ENCODE assay signal across 14 cellular contexts in the genomic region with DNA sequence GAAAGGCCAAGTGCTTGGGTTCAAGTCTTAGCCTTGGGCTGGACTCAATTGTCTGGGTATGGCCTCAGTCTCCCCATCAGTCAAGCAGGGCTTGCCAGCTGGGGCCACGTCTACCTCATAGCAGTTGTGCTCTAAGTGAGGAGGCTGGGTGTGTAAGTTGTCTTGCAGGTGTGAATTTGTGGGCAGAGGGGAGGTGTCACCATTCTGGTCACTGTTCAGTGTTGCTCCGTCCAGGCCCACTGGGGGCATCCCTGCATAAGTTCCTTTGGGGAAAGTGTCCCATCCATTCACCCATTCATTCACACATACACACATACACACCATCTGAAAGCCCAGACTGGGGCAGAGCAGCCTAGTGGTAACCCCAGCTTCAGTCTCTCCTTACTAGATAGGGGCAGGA. TPM values are rescaled to one million over a fixed set of nuclear protein-coding genes. Genes with fewer than 3 reads are reported as not detected.
A peak's percentile ranks its signal among the peaks of the same experiment; 100 is the strongest.
DNase-seq lines count a peak whose midpoint lies in the region; ATAC-seq and TF ChIP-seq lines count a peak whose summit lies in the region.
"Had no signal": no experiment of that assay in that cellular context is flagged by ENCODE, and none has a peak within 500 bp of the region (broad histone marks: within the 10 kb centered on the region; RNA-seq: fewer than 3 reads in every experiment).

No MANE protein-coding gene starts in this region.

- H4K20me1 ChIP-seq in IMR-90 (ENCODE audit: insufficient read depth, low read length): no peaks in the 10 kb centered on the region; the same call in 1 of the 2 replicates

- H2BK20ac ChIP-seq in IMR-90 (ENCODE audit: low read depth, low read length): peak overlapping the region; percentile 63

- H4K8ac ChIP-seq in IMR-90 (ENCODE audit: low read depth in 2 of 2, low read length in 2 of 2): peak overlapping the region; percentile 64 to 80
- H4K8ac ChIP-seq in neuronal stem cell (ENCODE audit: low read depth, low read length): no peak overlapping the region

- no peak overlapping the region for H2BK12ac ChIP-seq in neuronal stem cell (ENCODE audit: low read length)

- ATAC-seq in IMR-90 (ENCODE audit: low read depth) (no peak), GM18498 (IDR thresholded peaks at IDR 0.05; ENCODE audit: unreplicated experiment) (no peak)
- ATAC-seq: naive thymus-derived CD4-positive, alpha-beta T cell; right lobe of liver had no signal

- H3K4me3 Mint-ChIP-seq in endothelial cell (ENCODE audit: unreplicated experiment): no peak overlapping the region
- H3K4me3 Mint-ChIP-seq: naive thymus-derived CD4-positive, alpha-beta T cell had no signal

- peaks cover 10% of the 10 kb centered on the region for H3K27me3 Mint-ChIP-seq in endothelial cell (ENCODE audit: unreplicated experiment)
- H3K27me3 Mint-ChIP-seq: naive thymus-derived CD4-positive, alpha-beta T cell had no signal

- peak overlapping the region; percentile 34 for H3K4ac ChIP-seq in IMR-90 (ENCODE audit: low read depth, low read length)
- H3K4ac ChIP-seq in neuronal stem cell (ENCODE audit: low read length): no peak overlapping the region

- H4K91ac ChIP-seq in IMR-90 (ENCODE audit: insufficient read depth, low read depth, low read length) (peak overlapping the region; percentile 72), neuronal stem cell (ENCODE audit: low read depth, low read length, poor library complexity) (no peak overlapping the region)

- POLR2A ChIA-PET in IMR-90 (lab: Charles Lee; ENCODE audit: unreplicated experiment): no interaction called here

- DNase-seq in IMR-90 (no peak), endothelial cell (ENCODE audit: low spot score) (no peak), neuronal stem cell (ENCODE audit: low spot score) (no peak), NCI-H226 (no peak), NK-92 (lab: John Stamatoyannopoulos, UW; ENCODE audit: unreplicated experiment) (no peak), GM20000 (ENCODE audit: low spot score) (no peak)
- DNase-seq: naive thymus-derived CD4-positive, alpha-beta T cell; NCI-H1436; OCI-M1; right lobe of liver; stimulated activated naive CD4-positive, alpha-beta T cell had no signal

- H3K9me3 ChIP-seq in IMR-90 (ENCODE audit: control insufficient read depth, insufficient read depth, low read length): no peaks in the 10 kb centered on the region
- H3K9me3 ChIP-seq in neuronal stem cell (replicated peaks in 1 of 2; ENCODE audit: control insufficient read depth in 2 of 2, insufficient read depth in 1 of 2, low read depth in 1 of 2, low read length in 2 of 2): no peaks in the 10 kb centered on the region
- H3K9me3 ChIP-seq: right lobe of liver had no signal

- H2AFZ ChIP-seq in ACC112 (ENCODE audit: low read length, unreplicated experiment): no peak overlapping the region
- peak overlapping the region; percentile 58 for H2AFZ ChIP-seq in IMR-90 (replicated peaks; ENCODE audit: low read length, poor library complexity)
- H2AFZ ChIP-seq in neuronal stem cell (ENCODE audit: low read length): peak overlapping the region; percentile 85

- H3K36me3 ChIP-seq in ACC112 (ENCODE audit: insufficient read depth, low read length) (no peaks in the 10 kb centered on the region), IMR-90 (ENCODE audit: control insufficient read depth, insufficient read depth, low read length) (no peaks in the 10 kb centered on the region), neuronal stem cell (replicated peaks in 1 of 2; ENCODE audit: control insufficient read depth in 2 of 2, insufficient read depth in 2 of 2, low read length in 2 of 2) (no peaks in the 10 kb centered on the region)
- H3K36me3 ChIP-seq: right lobe of liver had no signal

- no peaks in the 10 kb centered on the region for H3K27me3 ChIP-seq in ACC112 (ENCODE audit: insufficient read depth, low read length)
- H3K27me3 ChIP-seq in IMR-90 (ENCODE audit: control insufficient read depth, insufficient read depth, low read length): no peaks in the 10 kb centered on the region; the same call in 1 of the 2 replicates
- H3K27me3 ChIP-seq in neuronal stem cell (ENCODE audit: control insufficient read depth in 3 of 3, insufficient read depth in 3 of 3, low read depth in 1 of 3, low read length in 3 of 3): no peaks in the 10 kb centered on the region
- H3K27me3 ChIP-seq: right lobe of liver had no signal

- in situ Hi-C loops in IMR-90 (cut with MboI; ENCODE audit: low sequenced_read_pairs): no loop called here

- dilution Hi-C loops in IMR-90 (cut with HindIII; ENCODE audit: low sequenced_read_pairs, unreplicated experiment): no loop called here

- no peaks in the 10 kb centered on the region for H3K79me2 ChIP-seq in ACC112 (ENCODE audit: control insufficient read depth, insufficient read depth, low read length, unreplicated experiment)

- H3K4me3 ChIP-seq in ACC112 (ENCODE audit: low read depth, low read length): no peak overlapping the region
- H3K4me3 ChIP-seq in IMR-90 (ENCODE audit: insufficient read depth, low read depth, low read length): no peak overlapping the region
- H3K4me3 ChIP-seq in neuronal stem cell (ENCODE audit: low read length in 2 of 2): peak overlapping the region in 1 of 2 donors; percentile 39
- H3K4me3 ChIP-seq: right lobe of liver had no signal

- H3K23ac ChIP-seq in IMR-90 (ENCODE audit: low read depth, low read length) (peak overlapping the region; percentile 30), neuronal stem cell (ENCODE audit: low read depth, low read length, poor library complexity) (peak overlapping the region; percentile 38)

- intact Hi-C loops in IMR-90 (cut with micrococcal nuclease): loop anchor here (5.0 kb wide), 1 partner anchor 78 kb away; a partner anchor contains a TSS

- peaks cover 37% of the 10 kb centered on the region for H3K4me1 Mint-ChIP-seq in endothelial cell (ENCODE audit: unreplicated experiment)

- peaks cover 4% of the 10 kb centered on the region; the same call in 1 of the 2 replicates for H3K9me1 ChIP-seq in IMR-90 (ENCODE audit: insufficient read depth, low read length)

- H3K56ac ChIP-seq in IMR-90 (ENCODE audit: extremely low read depth, insufficient read depth, low read length): no peak overlapping the region

- H3K27ac ChIP-seq in ACC112 (ENCODE audit: low read depth, low read length) (peak overlapping the region; percentile 74), IMR-90 (ENCODE audit: insufficient read depth, low read length) (peak overlapping the region; percentile 65), neuronal stem cell (replicated peaks; ENCODE audit: low read length) (no peak overlapping the region)
- H3K27ac ChIP-seq: right lobe of liver had no signal

- H3K14ac ChIP-seq in IMR-90 (replicated peaks; ENCODE audit: low read depth, low read length) (peak overlapping the region; percentile 49), neuronal stem cell (ENCODE audit: low read length) (peak overlapping the region; percentile 5)

- CTCF ChIA-PET in IMR-90 (lab: Yijun Ruan, JAX): interaction anchor here (0.6 to 0.7 kb wide), 2 partner anchors 76 to 133 kb away, joined by 3 read pairs; no protein-coding TSS in a partner anchor

- peaks cover 16% of the 10 kb centered on the region for H3K4me1 ChIP-seq in ACC112 (ENCODE audit: control insufficient read depth, insufficient read depth, low read length, unreplicated experiment)
- peaks cover 12% of the 10 kb centered on the region for H3K4me1 ChIP-seq in IMR-90 (ENCODE audit: control insufficient read depth, insufficient read depth, low read length)
- H3K4me1 ChIP-seq in neuronal stem cell (ENCODE audit: control insufficient read depth in 2 of 2, insufficient read depth in 1 of 2, low read depth in 1 of 2, low read length in 2 of 2): peaks cover 5 to 14% of the 10 kb centered on the region in 2 donors
- H3K4me1 ChIP-seq: right lobe of liver had no signal

- H2AK5ac ChIP-seq in IMR-90 (ENCODE audit: low read depth, low read length) (peak overlapping the region; percentile 66), neuronal stem cell (ENCODE audit: low read depth, low read length) (peak overlapping the region; percentile 72)

- no peaks in the 10 kb centered on the region for H3K9me3 Mint-ChIP-seq in endothelial cell (ENCODE audit: unreplicated experiment)
- H3K9me3 Mint-ChIP-seq: naive thymus-derived CD4-positive, alpha-beta T cell had no signal

- peaks cover 4% of the 10 kb centered on the region for H3K36me3 Mint-ChIP-seq in endothelial cell (ENCODE audit: low read depth, unreplicated experiment)

- H3K27ac Mint-ChIP-seq in endothelial cell (ENCODE audit: unreplicated experiment): peak overlapping the region; percentile 96
- H3K27ac Mint-ChIP-seq: naive thymus-derived CD4-positive, alpha-beta T cell had no signal

- H3K79me1 ChIP-seq in IMR-90 (ENCODE audit: low read depth in 1 of 2, low read length in 2 of 2): no peaks in the 10 kb centered on the region
- no peaks in the 10 kb centered on the region for H3K79me1 ChIP-seq in neuronal stem cell (ENCODE audit: low read depth, low read length)

- H3K18ac ChIP-seq in IMR-90 (ENCODE audit: low read depth, low read length): peak overlapping the region; percentile 16
- peak overlapping the region; percentile 90 for H3K18ac ChIP-seq in neuronal stem cell (ENCODE audit: low read length)

- H2AK9ac ChIP-seq in IMR-90 (replicated peaks; ENCODE audit: low read depth, low read length, poor library complexity): peak overlapping the region; percentile 47

- H2BK15ac ChIP-seq in IMR-90 (ENCODE audit: low read depth, low read length) (peak overlapping the region; percentile 33; the same call in 2 of the 3 replicates), neuronal stem cell (ENCODE audit: low read length) (peak overlapping the region; percentile 45)

- H3K9ac ChIP-seq in IMR-90 (ENCODE audit: low read depth, low read length) (peak overlapping the region; percentile 10; the same call in 1 of the 2 replicates), neuronal stem cell (ENCODE audit: low read depth, low read length, poor library complexity) (no peak overlapping the region)

- no peak for TF ChIP-seq POLR2A in IMR-90 (IDR thresholded peaks at IDR 0.05; ENCODE audit: low read depth, low read length)

- WGBS in IMR-90 (ENCODE audit: extremely low coverage in 2 of 2, insufficient read length in 1 of 2), 2 experiments: no CpG with 5 or more reads among the region's 2 CpGs
- no CpG with 5 or more reads among the region's 2 CpGs for WGBS in neuronal stem cell (ENCODE audit: extremely low coverage in 2 of 2, insufficient read length in 2 of 2, insufficient replicate concordance in 1 of 2), 2 donors

- H4K5ac ChIP-seq in IMR-90 (ENCODE audit: low read depth, low read length): peak overlapping the region; percentile 38

- H2BK120ac ChIP-seq in IMR-90 (ENCODE audit: low read depth, low read length) (peak overlapping the region; percentile 46), neuronal stem cell (ENCODE audit: low read depth, low read length) (no peak overlapping the region)

- no peak overlapping the region for H3K4me2 ChIP-seq in IMR-90 (ENCODE audit: low read depth, low read length)
- H3K4me2 ChIP-seq in neuronal stem cell (ENCODE audit: insufficient read depth, low read length, poor library complexity, severe bottlenecking): no peak overlapping the region

- no TSS peak for BruUV-seq in IMR-90 (replicated peaks; lab: Mats Ljungman, UMichigan)

- TF ChIP-seq CTCF in IMR-90 (conservative IDR thresholded peaks at IDR 0.05; ENCODE audit: low read depth, low read length): no peak
- no peak for TF ChIP-seq CTCF in endothelial cell (IDR thresholded peaks at IDR 0.05; ENCODE audit: unreplicated experiment)
- TF ChIP-seq CTCF in GM20000 (IDR thresholded peaks at IDR 0.05; ENCODE audit: extremely low read depth, missing control alignments): no peak

- H2BK5ac ChIP-seq in IMR-90 (ENCODE audit: low read depth, low read length, poor library complexity, severe bottlenecking) (peak overlapping the region; percentile 76), neuronal stem cell (ENCODE audit: low read length) (no peak overlapping the region)

- no peak for TF ChIP-seq RAD21 in IMR-90 (IDR thresholded peaks at IDR 0.05; ENCODE audit: low read length)

RNA-seq across cellular contexts. Expression of a gene that starts 36.3 kb away (rescaled TPM):
- total RNA-seq in IMR-90 (2012; rRNA removed) (4.4 and 4.5 TPM in 2 replicates), endothelial cell (ENCODE audit: unreplicated experiment) (10.4 TPM)
- 4.7 and 4.9 TPM in 2 replicates for polyA plus RNA-seq in IMR-90 (2012; rRNA removed)
- polyA plus RNA-seq in IMR-90 (2012; cell fraction: cytosol; rRNA removed): 3.7 and 4.9 TPM in 2 replicates
- 8.0 and 14.7 TPM in 2 replicates for polyA plus RNA-seq in IMR-90 (2012; cell fraction: nucleus; rRNA removed; ENCODE audit: low replicate concordance)
- polyA plus RNA-seq in neuronal stem cell (2013, experiment 1 of 2): 1.1 TPM
- polyA plus RNA-seq in neuronal stem cell (2013, experiment 2 of 2): 1.1 TPM

RNA-seq across cellular contexts. Expression of a gene that starts 48.1 kb away (rescaled TPM):
- not detected in 2 replicates for total RNA-seq in IMR-90 (2012; rRNA removed)
- not detected in 2 replicates for polyA plus RNA-seq in IMR-90 (2012; rRNA removed)
- polyA plus RNA-seq in IMR-90 (2012; cell fraction: cytosol; rRNA removed): not detected in 2 replicates
- not detected in 2 replicates for polyA plus RNA-seq in IMR-90 (2012; cell fraction: nucleus; rRNA removed; ENCODE audit: low replicate concordance)
- not detected for total RNA-seq in endothelial cell (ENCODE audit: unreplicated experiment)
- 0.03 TPM for polyA plus RNA-seq in neuronal stem cell (2013, experiment 1 of 2)
- 0.07 TPM for polyA plus RNA-seq in neuronal stem cell (2013, experiment 2 of 2)
- total RNA-seq: glomerular endothelial cell; naive thymus-derived CD4-positive, alpha-beta T cell had no signal
- polyA plus RNA-seq: naive thymus-derived CD4-positive, alpha-beta T cell had no signal
